ENCODE assay signal across 1 cellular context in the genomic region with DNA sequence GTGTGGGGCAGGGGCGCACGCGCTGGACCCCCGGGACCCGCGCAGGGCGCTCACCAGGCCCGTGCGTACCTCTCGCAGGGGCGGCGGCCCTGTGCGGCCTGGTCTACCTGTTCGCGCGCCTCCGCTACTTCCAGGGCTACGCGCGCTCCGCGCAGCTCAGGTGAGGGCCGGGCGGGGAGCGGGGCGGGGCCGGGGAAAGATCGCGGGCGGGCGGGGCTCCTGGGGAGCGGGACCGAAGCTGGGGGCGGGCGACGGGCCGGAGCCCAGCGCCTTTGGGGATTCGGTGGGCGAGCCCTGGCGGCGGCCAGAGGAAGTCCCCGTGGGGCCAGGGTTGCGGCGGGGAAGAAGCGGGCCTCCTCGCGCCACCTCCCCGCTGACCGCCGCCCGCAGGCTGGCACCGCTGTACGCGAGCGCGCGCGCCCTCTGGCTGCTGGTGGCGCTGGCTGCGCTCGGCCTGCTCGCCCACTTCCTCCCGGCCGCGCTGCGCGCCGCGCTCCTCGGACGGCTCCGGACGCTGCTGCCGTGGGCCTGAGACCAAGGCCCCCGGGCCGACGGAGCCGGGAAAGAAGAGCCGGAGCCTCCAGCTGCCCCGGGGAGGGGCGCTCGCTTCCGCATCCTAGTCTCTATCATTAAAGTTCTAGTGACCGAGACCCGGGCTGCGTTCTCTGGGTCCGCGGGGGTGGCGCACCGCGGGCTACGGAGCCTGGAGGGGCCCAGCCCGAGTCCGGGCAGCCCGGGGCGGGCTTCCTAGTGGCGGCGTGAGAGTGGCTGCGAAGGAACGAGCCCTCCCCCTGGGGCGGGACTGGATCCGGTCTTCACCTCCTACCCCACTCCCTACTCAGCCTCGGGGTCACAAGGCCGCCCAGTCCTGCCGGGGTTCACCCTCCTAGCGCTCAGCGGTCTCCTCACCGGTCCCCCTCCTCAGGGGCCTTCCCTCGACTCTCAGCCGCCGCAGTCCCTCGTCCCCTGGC.
TF ChIP-seq lines count a peak whose summit lies in the region.

No MANE protein-coding gene starts in this region.

TF ChIP-seq in HepG2, 621 proteins besides CTCF, POLR2A, EP300 and RAD21 (continued from another document and continues in another):
- TF ChIP-seq, protein P1, sequence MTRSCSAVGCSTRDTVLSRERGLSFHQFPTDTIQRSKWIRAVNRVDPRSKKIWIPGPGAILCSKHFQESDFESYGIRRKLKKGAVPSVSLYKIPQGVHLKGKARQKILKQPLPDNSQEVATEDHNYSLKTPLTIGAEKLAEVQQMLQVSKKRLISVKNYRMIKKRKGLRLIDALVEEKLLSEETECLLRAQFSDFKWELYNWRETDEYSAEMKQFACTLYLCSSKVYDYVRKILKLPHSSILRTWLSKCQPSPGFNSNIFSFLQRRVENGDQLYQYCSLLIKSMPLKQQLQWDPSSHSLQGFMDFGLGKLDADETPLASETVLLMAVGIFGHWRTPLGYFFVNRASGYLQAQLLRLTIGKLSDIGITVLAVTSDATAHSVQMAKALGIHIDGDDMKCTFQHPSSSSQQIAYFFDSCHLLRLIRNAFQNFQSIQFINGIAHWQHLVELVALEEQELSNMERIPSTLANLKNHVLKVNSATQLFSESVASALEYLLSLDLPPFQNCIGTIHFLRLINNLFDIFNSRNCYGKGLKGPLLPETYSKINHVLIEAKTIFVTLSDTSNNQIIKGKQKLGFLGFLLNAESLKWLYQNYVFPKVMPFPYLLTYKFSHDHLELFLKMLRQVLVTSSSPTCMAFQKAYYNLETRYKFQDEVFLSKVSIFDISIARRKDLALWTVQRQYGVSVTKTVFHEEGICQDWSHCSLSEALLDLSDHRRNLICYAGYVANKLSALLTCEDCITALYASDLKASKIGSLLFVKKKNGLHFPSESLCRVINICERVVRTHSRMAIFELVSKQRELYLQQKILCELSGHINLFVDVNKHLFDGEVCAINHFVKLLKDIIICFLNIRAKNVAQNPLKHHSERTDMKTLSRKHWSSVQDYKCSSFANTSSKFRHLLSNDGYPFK (CRISPR knock-in tag; IDR thresholded peaks at IDR 0.05; ENCODE audit: borderline replicate concordance): no peak
- TF ChIP-seq ZNF792 (CRISPR knock-in tag; IDR thresholded peaks at IDR 0.05) (no peak), TMF1 (CRISPR knock-in tag; IDR thresholded peaks at IDR 0.05; ENCODE audit: low read depth) (0 out of 2 replicates have a peak, but pooled peaks have one; percentile 24), IRF2 (CRISPR knock-in tag; IDR thresholded peaks at IDR 0.05) (peak; percentile 18; the same call in 1 of the 2 replicates), SPEN (CRISPR knock-in tag; IDR thresholded peaks at IDR 0.05; ENCODE audit: low read depth) (peak; percentile 74), DNMT3B (CRISPR knock-in tag; conservative IDR thresholded peaks at IDR 0.05) (no peak), MAZ (IDR thresholded peaks at IDR 0.05; ENCODE audit: borderline replicate concordance, low read depth, low read length) (no peak), MAZ (CRISPR knock-in tag; IDR thresholded peaks at IDR 0.05; ENCODE audit: low read depth) (peak; percentile 73), TCF7 (IDR thresholded peaks at IDR 0.05; ENCODE audit: low read depth) (no peak), ZNF546 (CRISPR knock-in tag; conservative IDR thresholded peaks at IDR 0.05) (no peak), CCAR2 (optimal IDR thresholded peaks at IDR 0.05; ENCODE audit: low read depth, low read length) (peak; percentile 5), ZBTB49 (CRISPR knock-in tag; IDR thresholded peaks at IDR 0.05; ENCODE audit: borderline replicate concordance) (no peak), MED8 (CRISPR knock-in tag; IDR thresholded peaks at IDR 0.05; ENCODE audit: insufficient replicate concordance) (peak; percentile 26), FOXA1 (IDR thresholded peaks at IDR 0.05) (no peak), FOXA1 (CRISPR knock-in tag; IDR thresholded peaks at IDR 0.05) (no peak), SATB2 (CRISPR knock-in tag; IDR thresholded peaks at IDR 0.05) (no peak), KLF6 (CRISPR knock-in tag; IDR thresholded peaks at IDR 0.05) (no peak), ZNF383 (CRISPR knock-in tag; IDR thresholded peaks at IDR 0.05; ENCODE audit: borderline replicate concordance) (no peak), ZNF274 (CRISPR knock-in tag; IDR thresholded peaks at IDR 0.05) (no peak)
- TF ChIP-seq, protein P2, sequence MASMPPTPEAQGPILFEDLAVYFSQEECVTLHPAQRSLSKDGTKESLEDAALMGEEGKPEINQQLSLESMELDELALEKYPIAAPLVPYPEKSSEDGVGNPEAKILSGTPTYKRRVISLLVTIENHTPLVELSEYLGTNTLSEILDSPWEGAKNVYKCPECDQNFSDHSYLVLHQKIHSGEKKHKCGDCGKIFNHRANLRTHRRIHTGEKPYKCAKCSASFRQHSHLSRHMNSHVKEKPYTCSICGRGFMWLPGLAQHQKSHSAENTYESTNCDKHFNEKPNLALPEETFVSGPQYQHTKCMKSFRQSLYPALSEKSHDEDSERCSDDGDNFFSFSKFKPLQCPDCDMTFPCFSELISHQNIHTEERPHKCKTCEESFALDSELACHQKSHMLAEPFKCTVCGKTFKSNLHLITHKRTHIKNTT (CRISPR knock-in tag; IDR thresholded peaks at IDR 0.05): no peak
- TF ChIP-seq, protein P3, sequence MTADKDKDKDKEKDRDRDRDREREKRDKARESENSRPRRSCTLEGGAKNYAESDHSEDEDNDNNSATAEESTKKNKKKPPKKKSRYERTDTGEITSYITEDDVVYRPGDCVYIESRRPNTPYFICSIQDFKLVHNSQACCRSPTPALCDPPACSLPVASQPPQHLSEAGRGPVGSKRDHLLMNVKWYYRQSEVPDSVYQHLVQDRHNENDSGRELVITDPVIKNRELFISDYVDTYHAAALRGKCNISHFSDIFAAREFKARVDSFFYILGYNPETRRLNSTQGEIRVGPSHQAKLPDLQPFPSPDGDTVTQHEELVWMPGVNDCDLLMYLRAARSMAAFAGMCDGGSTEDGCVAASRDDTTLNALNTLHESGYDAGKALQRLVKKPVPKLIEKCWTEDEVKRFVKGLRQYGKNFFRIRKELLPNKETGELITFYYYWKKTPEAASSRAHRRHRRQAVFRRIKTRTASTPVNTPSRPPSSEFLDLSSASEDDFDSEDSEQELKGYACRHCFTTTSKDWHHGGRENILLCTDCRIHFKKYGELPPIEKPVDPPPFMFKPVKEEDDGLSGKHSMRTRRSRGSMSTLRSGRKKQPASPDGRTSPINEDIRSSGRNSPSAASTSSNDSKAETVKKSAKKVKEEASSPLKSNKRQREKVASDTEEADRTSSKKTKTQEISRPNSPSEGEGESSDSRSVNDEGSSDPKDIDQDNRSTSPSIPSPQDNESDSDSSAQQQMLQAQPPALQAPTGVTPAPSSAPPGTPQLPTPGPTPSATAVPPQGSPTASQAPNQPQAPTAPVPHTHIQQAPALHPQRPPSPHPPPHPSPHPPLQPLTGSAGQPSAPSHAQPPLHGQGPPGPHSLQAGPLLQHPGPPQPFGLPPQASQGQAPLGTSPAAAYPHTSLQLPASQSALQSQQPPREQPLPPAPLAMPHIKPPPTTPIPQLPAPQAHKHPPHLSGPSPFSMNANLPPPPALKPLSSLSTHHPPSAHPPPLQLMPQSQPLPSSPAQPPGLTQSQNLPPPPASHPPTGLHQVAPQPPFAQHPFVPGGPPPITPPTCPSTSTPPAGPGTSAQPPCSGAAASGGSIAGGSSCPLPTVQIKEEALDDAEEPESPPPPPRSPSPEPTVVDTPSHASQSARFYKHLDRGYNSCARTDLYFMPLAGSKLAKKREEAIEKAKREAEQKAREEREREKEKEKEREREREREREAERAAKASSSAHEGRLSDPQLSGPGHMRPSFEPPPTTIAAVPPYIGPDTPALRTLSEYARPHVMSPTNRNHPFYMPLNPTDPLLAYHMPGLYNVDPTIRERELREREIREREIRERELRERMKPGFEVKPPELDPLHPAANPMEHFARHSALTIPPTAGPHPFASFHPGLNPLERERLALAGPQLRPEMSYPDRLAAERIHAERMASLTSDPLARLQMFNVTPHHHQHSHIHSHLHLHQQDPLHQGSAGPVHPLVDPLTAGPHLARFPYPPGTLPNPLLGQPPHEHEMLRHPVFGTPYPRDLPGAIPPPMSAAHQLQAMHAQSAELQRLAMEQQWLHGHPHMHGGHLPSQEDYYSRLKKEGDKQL (CRISPR knock-in tag; IDR thresholded peaks at IDR 0.05; ENCODE audit: low read depth): 0 out of 2 replicates have a peak, but pooled peaks have one; percentile 39
- TF ChIP-seq, protein P4, sequence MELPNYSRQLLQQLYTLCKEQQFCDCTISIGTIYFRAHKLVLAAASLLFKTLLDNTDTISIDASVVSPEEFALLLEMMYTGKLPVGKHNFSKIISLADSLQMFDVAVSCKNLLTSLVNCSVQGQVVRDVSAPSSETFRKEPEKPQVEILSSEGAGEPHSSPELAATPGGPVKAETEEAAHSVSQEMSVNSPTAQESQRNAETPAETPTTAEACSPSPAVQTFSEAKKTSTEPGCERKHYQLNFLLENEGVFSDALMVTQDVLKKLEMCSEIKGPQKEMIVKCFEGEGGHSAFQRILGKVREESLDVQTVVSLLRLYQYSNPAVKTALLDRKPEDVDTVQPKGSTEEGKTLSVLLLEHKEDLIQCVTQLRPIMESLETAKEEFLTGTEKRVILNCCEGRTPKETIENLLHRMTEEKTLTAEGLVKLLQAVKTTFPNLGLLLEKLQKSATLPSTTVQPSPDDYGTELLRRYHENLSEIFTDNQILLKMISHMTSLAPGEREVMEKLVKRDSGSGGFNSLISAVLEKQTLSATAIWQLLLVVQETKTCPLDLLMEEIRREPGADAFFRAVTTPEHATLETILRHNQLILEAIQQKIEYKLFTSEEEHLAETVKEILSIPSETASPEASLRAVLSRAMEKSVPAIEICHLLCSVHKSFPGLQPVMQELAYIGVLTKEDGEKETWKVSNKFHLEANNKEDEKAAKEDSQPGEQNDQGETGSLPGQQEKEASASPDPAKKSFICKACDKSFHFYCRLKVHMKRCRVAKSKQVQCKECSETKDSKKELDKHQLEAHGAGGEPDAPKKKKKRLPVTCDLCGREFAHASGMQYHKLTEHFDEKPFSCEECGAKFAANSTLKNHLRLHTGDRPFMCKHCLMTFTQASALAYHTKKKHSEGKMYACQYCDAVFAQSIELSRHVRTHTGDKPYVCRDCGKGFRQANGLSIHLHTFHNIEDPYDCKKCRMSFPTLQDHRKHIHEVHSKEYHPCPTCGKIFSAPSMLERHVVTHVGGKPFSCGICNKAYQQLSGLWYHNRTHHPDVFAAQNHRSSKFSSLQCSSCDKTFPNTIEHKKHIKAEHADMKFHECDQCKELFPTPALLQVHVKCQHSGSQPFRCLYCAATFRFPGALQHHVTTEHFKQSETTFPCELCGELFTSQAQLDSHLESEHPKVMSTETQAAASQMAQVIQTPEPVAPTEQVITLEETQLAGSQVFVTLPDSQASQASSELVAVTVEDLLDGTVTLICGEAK (IDR thresholded peaks at IDR 0.05): no peak
- TF ChIP-seq, protein P4 (CRISPR knock-in tag; IDR thresholded peaks at IDR 0.05): 0 out of 2 replicates have a peak, but pooled peaks have one; percentile 7
- TF ChIP-seq, protein P5, sequence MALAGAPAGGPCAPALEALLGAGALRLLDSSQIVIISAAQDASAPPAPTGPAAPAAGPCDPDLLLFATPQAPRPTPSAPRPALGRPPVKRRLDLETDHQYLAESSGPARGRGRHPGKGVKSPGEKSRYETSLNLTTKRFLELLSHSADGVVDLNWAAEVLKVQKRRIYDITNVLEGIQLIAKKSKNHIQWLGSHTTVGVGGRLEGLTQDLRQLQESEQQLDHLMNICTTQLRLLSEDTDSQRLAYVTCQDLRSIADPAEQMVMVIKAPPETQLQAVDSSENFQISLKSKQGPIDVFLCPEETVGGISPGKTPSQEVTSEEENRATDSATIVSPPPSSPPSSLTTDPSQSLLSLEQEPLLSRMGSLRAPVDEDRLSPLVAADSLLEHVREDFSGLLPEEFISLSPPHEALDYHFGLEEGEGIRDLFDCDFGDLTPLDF (CRISPR knock-in tag; IDR thresholded peaks at IDR 0.05): no peak
- TF ChIP-seq, protein P6, sequence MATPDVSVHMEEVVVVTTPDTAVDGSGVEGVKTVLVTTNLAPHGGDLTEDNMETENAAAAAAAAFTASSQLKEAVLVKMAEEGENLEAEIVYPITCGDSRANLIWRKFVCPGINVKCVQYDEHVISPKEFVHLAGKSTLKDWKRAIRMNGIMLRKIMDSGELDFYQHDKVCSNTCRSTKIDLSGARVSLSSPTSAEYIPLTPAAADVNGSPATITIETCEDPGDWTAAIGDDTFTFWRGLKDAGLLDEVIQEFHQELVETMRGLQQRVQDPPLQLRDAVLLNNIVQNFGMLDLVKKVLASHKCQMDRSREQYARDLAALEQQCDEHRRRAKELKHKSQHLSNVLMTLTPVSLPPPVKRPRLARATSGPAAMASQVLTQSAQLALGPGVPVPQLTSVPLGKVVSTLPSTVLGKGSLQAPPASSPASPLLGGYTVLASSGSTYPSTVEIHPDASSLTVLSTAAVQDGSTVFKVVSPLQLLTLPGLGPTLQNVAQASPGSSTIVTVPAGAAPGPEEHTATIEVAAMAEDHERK (CRISPR knock-in tag; IDR thresholded peaks at IDR 0.05; ENCODE audit: low read depth): no peak
